Comparison of ENCODE assay signal across 9 cellular contexts in the genomic region with DNA sequence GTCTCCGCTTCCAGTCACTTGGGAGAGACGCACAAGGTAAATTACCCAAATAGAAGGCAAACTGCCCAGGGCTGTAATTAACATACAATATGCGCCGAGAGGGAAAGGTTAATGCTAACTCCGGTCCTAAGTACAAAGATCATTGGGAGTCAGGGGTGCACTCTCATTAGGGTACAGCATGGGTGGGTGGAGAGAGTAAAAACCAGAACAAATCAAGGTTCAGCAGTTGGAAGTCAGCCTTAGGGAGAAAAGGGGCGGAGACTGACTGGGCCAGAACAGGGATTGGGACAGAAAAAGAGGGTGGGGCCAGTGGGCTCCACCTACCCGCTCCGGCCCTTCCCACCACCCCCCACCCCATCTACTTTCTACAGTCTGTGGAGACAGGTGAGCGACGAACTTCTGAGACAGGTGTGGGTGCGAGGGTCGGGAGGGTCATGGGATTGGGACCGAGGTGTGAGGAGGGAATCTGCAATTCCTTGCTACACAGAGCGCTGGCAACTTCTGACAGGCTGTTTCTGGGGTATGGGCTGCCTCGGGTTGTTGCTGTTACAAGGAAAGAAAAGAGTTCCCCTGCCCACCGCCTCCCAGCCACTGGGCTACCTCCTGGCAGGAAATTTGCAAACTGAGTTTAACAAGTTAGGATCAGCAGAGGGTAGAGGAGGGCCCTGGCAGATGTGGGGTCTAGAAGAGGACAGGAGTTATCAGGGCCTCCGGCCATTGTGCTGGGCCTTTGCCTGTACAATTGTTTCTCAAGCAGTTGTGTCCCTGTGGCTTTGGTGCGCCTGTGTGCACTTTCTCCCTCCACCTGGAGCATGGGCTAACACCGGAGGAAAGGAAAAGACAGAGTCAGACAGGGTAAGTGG. TPM values are rescaled to one million over a fixed set of nuclear protein-coding genes. Genes with fewer than 3 reads are reported as not detected.
DNase-seq lines count a peak whose midpoint lies in the region; ATAC-seq, FAIRE-seq and TF ChIP-seq lines count a peak whose summit lies in the region.
"Had no signal": no experiment of that assay in that cellular context is flagged by ENCODE, and none has a peak within 500 bp of the region (broad histone marks: within the 10 kb centered on the region; RNA-seq: fewer than 3 reads in every experiment).

A gene (plus strand): TSS at position 368 of the 863 bp plus-strand sequence. CDS start 1,000 bp downstream, outside the sequence.

- H3K79me2 ChIP-seq in H1 (ENCODE audit: control insufficient read depth in 1 of 2, insufficient read depth in 2 of 2, low read length in 2 of 2) = peaks cover 0 to 13% of the 10 kb centered on the region in 2 experiments; a peak in 3 of 4 replicates

- no peak within 1 kb of the TSS for H3K23ac ChIP-seq in H1 (ENCODE audit: insufficient read length)

- H4K20me1 ChIP-seq in H1 (replicated peaks in 1 of 2; ENCODE audit: control insufficient read depth in 1 of 2, insufficient read depth in 2 of 2, low read length in 2 of 2) = no peaks in the 10 kb centered on the region

- FAIRE-seq in H1 (lab: Jason Lieb, UNC) = no peak

- TF ChIP-seq POLR2A in H1 (IDR thresholded peaks at IDR 0.05; ENCODE audit: control extremely low read depth in 1 of 2, low read depth in 2 of 2, low read length in 2 of 2) = no peak
- TF ChIP-seq POLR2A in prostate gland (IDR thresholded peaks at IDR 0.05) = no peak

- peaks cover 0 to 6% (median 0%) of the 10 kb centered on the region in 4 experiments; a peak in 2 of 8 replicates for H3K36me3 ChIP-seq in H1 (ENCODE audit: control insufficient read depth in 2 of 4, insufficient read depth in 4 of 4, low read length in 3 of 4)
- H3K36me3 ChIP-seq in mucosa of rectum (ENCODE audit: control insufficient read depth in 2 of 2, insufficient read depth in 2 of 2, low read length in 2 of 2) = no peaks in the 10 kb centered on the region
- no peaks in the 10 kb centered on the region for H3K36me3 ChIP-seq in prostate gland

- no peak within 1 kb of the TSS for H4K5ac ChIP-seq in H1 (ENCODE audit: insufficient read length, low read depth, low read length)

- TF ChIP-seq EP300 in H1 (IDR thresholded peaks at IDR 0.05; ENCODE audit: borderline replicate concordance in 1 of 2, low read depth in 2 of 2, low read length in 2 of 2) = no peak

- no peak for DNase-seq in CD4-positive, alpha-beta T cell
- DNase-seq in NCI-H1436 treated with DMSO at 0.1 percent for 48 hours (lab: John Stamatoyannopoulos, UW) (peak; percentile 49), H1 (ENCODE audit: low read depth in 1 of 2, low spot score in 2 of 2) (peak in 1 of 2 experiments; percentile 67), prostate gland (ENCODE audit: low spot score) (no peak), MV-4-11 (lab: John Stamatoyannopoulos, UW) (no peak), NCI-H1694 treated with DMSO at 0.1 percent for 48 hours (lab: John Stamatoyannopoulos, UW) (no peak)
- DNase-seq: activated effector memory CD4-positive, alpha-beta T cell treated with anti-CD3 and anti-CD28 coated beads, Interleukin-2, amount 50 U/mL, for 16 hours had no signal

- H2BK20ac ChIP-seq in H1 (ENCODE audit: low read length) = no peak within 1 kb of the TSS

- H3K4me1 Mint-ChIP-seq in CD4-positive, alpha-beta T cell (ENCODE audit: low read depth) = peaks cover 61% of the 10 kb centered on the region

- no peaks in the 10 kb centered on the region for H3K27me3 Mint-ChIP-seq in CD4-positive, alpha-beta T cell

- no peak within 1 kb of the TSS for H3K27ac ChIP-seq in CD4-positive, alpha-beta T cell (ENCODE audit: low read depth, low read length)
- H3K27ac ChIP-seq in H1 (ENCODE audit: low read depth, low read length) (no peak within 1 kb of the TSS), mucosa of rectum (ENCODE audit: low read depth in 2 of 2, low read length in 2 of 2) (peak within 1 kb of the TSS; percentile 87 to 88), prostate gland (peak within 1 kb of the TSS in 1 of 2 donors; percentile 23)

- POLR2A ChIA-PET in CD4-positive, alpha-beta T cell (lab: Charles Lee) = interaction anchor here (3.6 kb wide), 1 partner anchor 21 kb away, joined by 32 read pairs; a partner anchor contains a TSS
- POLR2A ChIA-PET in H1 (lab: Charles Lee; ENCODE audit: partially characterized antibody) = interaction anchor here (0.6 to 1.0 kb wide), 2 partner anchors 62 to 85 kb away, joined by 3 read pairs; no protein-coding TSS in a partner anchor

- intact Hi-C loops in CD4-positive, alpha-beta T cell (cut with DNase I, micrococcal nuclease) = loop anchor here in 1 of 2 experiments (2.0 to 10.0 kb wide), 3 partner anchors 20 to 430 kb away; a partner anchor contains a TSS
- intact Hi-C loops in prostate gland (cut with DNase I) = loop anchor here (5.0 kb wide), 2 partner anchors 97 to 122 kb away; a partner anchor contains a TSS

- no peak within 1 kb of the TSS for H3K18ac ChIP-seq in H1 (ENCODE audit: extremely low read depth, low read length)

- peak within 1 kb of the TSS; percentile 12; the same call in 1 of the 2 replicates for H2BK5ac ChIP-seq in H1 (ENCODE audit: low read depth, low read length)

- no peak within 1 kb of the TSS for H4K91ac ChIP-seq in H1 (replicated peaks; ENCODE audit: insufficient read length, low read length)

- no peaks in the 10 kb centered on the region for H3K27me3 ChIP-seq in CD4-positive, alpha-beta T cell (ENCODE audit: control insufficient read depth, insufficient read depth, low read length)
- H3K27me3 ChIP-seq in H1 (replicated peaks in 1 of 4; ENCODE audit: control insufficient read depth in 3 of 4, extremely low read depth in 1 of 4, insufficient read depth in 3 of 4, low read length in 3 of 4) (peaks cover 10 to 21% (median 20%) of the 10 kb centered on the region in 4 experiments), mucosa of rectum (ENCODE audit: control insufficient read depth in 2 of 2, insufficient read depth in 2 of 2, low read length in 2 of 2) (no peaks in the 10 kb centered on the region), prostate gland (replicated peaks; ENCODE audit: insufficient read depth) (no peaks in the 10 kb centered on the region)

- H3K79me1 ChIP-seq in H1 (ENCODE audit: low read depth, low read length) = no peaks in the 10 kb centered on the region

- TF ChIP-seq RAD21 in H1 (IDR thresholded peaks at IDR 0.05 in 1 of 2, conservative IDR thresholded peaks at IDR 0.05 in 1 of 2; ENCODE audit: low read depth in 2 of 2, low read length in 2 of 2) = no peak

- peaks cover 19% of the 10 kb centered on the region for H3K36me3 Mint-ChIP-seq in CD4-positive, alpha-beta T cell (ENCODE audit: low read depth)

- no peak within 1 kb of the TSS; the same call in 1 of the 2 replicates for H2AFZ ChIP-seq in H1 (ENCODE audit: low read length)

- no peak within 1 kb of the TSS for H3K56ac ChIP-seq in H1 (replicated peaks; ENCODE audit: insufficient read length, low read depth, low read length)

- no peaks in the 10 kb centered on the region for H3K9me3 ChIP-seq in CD4-positive, alpha-beta T cell (ENCODE audit: control insufficient read depth, low read length)
- H3K9me3 ChIP-seq in H1 (ENCODE audit: insufficient read depth in 2 of 2, low read depth in 1 of 2, low read length in 1 of 2) (peaks cover 6 to 13% of the 10 kb centered on the region in 2 experiments), mucosa of rectum (ENCODE audit: control insufficient read depth in 2 of 2, low read length in 2 of 2) (no peaks in the 10 kb centered on the region), prostate gland (no peaks in the 10 kb centered on the region)

- no peak within 1 kb of the TSS for H3K14ac ChIP-seq in H1 (ENCODE audit: insufficient read length)

- no peak within 1 kb of the TSS for H2BK120ac ChIP-seq in H1 (replicated peaks; ENCODE audit: low read depth, low read length)

- H3K27ac Mint-ChIP-seq in CD4-positive, alpha-beta T cell = no peak within 1 kb of the TSS

- H3K9ac ChIP-seq in H1 (replicated peaks in 1 of 4; ENCODE audit: extremely low read depth in 1 of 4, low read depth in 3 of 4, low read length in 3 of 4) (no peak within 1 kb of the TSS), mucosa of rectum (ENCODE audit: low read depth in 1 of 2, low read length in 2 of 2) (peak within 1 kb of the TSS; percentile 55 to 56)

- H3K4me3 ChIP-seq in H1 (ENCODE audit: extremely low read depth in 1 of 4, insufficient read depth in 2 of 4, low read depth in 3 of 4, low read length in 4 of 4) (peak within 1 kb of the TSS; percentile 11 to 52 (median 26); a peak in 7 of 8 replicates), mucosa of rectum (ENCODE audit: low read length in 2 of 2) (peak within 1 kb of the TSS; percentile 63 to 67), prostate gland (no peak within 1 kb of the TSS)

- no peak within 1 kb of the TSS for H4K8ac ChIP-seq in H1 (ENCODE audit: extremely low read depth, insufficient read depth, low read length)

- ATAC-seq in CD4-positive, alpha-beta T cell (ENCODE audit: poor library complexity) = no peak
- ATAC-seq in HG02610 (IDR thresholded peaks at IDR 0.05; ENCODE audit: unreplicated experiment) = no peak

- no peak within 1 kb of the TSS; the same call in 1 of the 2 replicates for H2AK5ac ChIP-seq in H1 (ENCODE audit: low read depth, low read length)

- H2BK12ac ChIP-seq in H1 (ENCODE audit: low read depth, low read length) = 0 out of 2 replicates have a peak within 1 kb of the TSS, but pooled peaks have one; percentile 55

- H3K23me2 ChIP-seq in H1 (ENCODE audit: low read depth, low read length) = peaks cover 8% of the 10 kb centered on the region

- peak within 1 kb of the TSS; percentile 71 to 84 for H3K4me2 ChIP-seq in H1 (ENCODE audit: insufficient read depth in 1 of 2, low read depth in 2 of 2, low read length in 2 of 2)

- H3K4me3 Mint-ChIP-seq in CD4-positive, alpha-beta T cell = peak within 1 kb of the TSS; percentile 40

- TF ChIP-seq CTCF in CD4-positive, alpha-beta T cell (IDR thresholded peaks at IDR 0.05) = no peak
- TF ChIP-seq CTCF in H1 (IDR thresholded peaks at IDR 0.05; ENCODE audit: control extremely low read depth in 1 of 3, insufficient read depth in 1 of 3, low read depth in 1 of 3, low read length in 3 of 3) = no peak
- TF ChIP-seq CTCF in prostate gland (IDR thresholded peaks at IDR 0.05) = no peak

- no peak within 1 kb of the TSS for H2BK15ac ChIP-seq in H1 (ENCODE audit: low read length)

- CTCF ChIA-PET in CD4-positive, alpha-beta T cell (lab: Charles Lee) = interaction anchor here (1.0 kb wide), 1 partner anchor 44 kb away, joined by 3 read pairs; no protein-coding TSS in a partner anchor
- CTCF ChIA-PET in H1 (lab: Charles Lee; ENCODE audit: partially characterized antibody) = interaction anchor here (0.6 to 3.6 kb wide), 3 partner anchors 15 to 342 kb away, joined by 3 to 22 read pairs (median 6); no protein-coding TSS in a partner anchor

- H3K4me1 ChIP-seq in H1 (replicated peaks in 1 of 4; ENCODE audit: control insufficient read depth in 3 of 4, insufficient read depth in 4 of 4, low read length in 3 of 4) (peaks cover 9 to 14% (median 10%) of the 10 kb centered on the region in 4 experiments), mucosa of rectum (ENCODE audit: control insufficient read depth in 2 of 2, insufficient read depth in 2 of 2, low read length in 2 of 2) (peaks cover 37 to 46% of the 10 kb centered on the region in 2 donors), prostate gland (replicated peaks) (no peaks in the 10 kb centered on the region)

- no peaks in the 10 kb centered on the region for H3K9me3 Mint-ChIP-seq in CD4-positive, alpha-beta T cell

- H3K4ac ChIP-seq in H1 (replicated peaks; ENCODE audit: insufficient read length, low read depth, low read length) = no peak within 1 kb of the TSS

- WGBS in H1 (ENCODE audit: extremely low coverage in 1 of 2, insufficient coverage in 1 of 2, insufficient read length in 1 of 2, insufficient replicate concordance in 2 of 2, low coverage in 1 of 2, low lambda C conversion rate in 2 of 2, missing lambda C conversion rate in 1 of 2), 2 experiments = 46% methylated on average over 17 of the region's 19 CpGs; no CpG with 5 or more reads in 1 of the 2 experiments
- 62% methylated on average over 19 of the region's 19 CpGs for WGBS in prostate gland

RNA-seq across cellular contexts. Expression of the gene that starts here (rescaled TPM):
- total RNA-seq in CD4-positive, alpha-beta T cell = under 1 TPM; 0.20 to 0.27 TPM
- 3.2 and 4.4 TPM in 2 replicates for total RNA-seq in H1 (2021; fragmentation: NEBNext Ultra II Directional; extraction: Animal tissue kit (Norgen Biotek cat#: 25700))
- 6.7 and 7.6 TPM in 2 replicates for polyA plus RNA-seq in H1 (2011; rRNA removed)
- 5.5 TPM for polyA plus RNA-seq in H1 (2011; cell fraction: cytosol; rRNA removed)
- 4.9 TPM for polyA plus RNA-seq in H1 (2011; cell fraction: nucleus; rRNA removed)
- 2.5 to 4.0 TPM (median 3.9 TPM) in 4 replicates for polyA plus RNA-seq in H1 (2012, experiment 1 of 2)
- 4.6 TPM for polyA plus RNA-seq in H1 (2012, experiment 2 of 2)
- polyA plus RNA-seq in H1 (2013, experiment 1 of 2) = 1.7 TPM
- polyA plus RNA-seq in H1 (2013, experiment 2 of 2) = 2.2 TPM
- 2.1 and 2.6 TPM in 2 replicates for polyA minus RNA-seq in H1 (2011; rRNA and poly(A)+ RNA removed)
- not detected for polyA minus RNA-seq in H1 (2011; cell fraction: cytosol; rRNA and poly(A)+ RNA removed)
- 1.9 TPM for polyA minus RNA-seq in H1 (2011; cell fraction: nucleus; rRNA and poly(A)+ RNA removed)
- 1 to 10 TPM in 1 of 2 donors, under 1 TPM in 1; 0.51 to 7.7 TPM for total RNA-seq in prostate gland

Comparison
In these comparisons a context has a peak if more than half of its experiments do, and no peak if none do; other contexts are left out.
1. H3K27ac ChIP-seq: peak in mucosa of rectum (2 of 2); none in CD4-positive, alpha-beta T cell (single experiment) and H1 (single experiment).
2. H3K4me3 ChIP-seq: peak in H1 (4 of 4) and mucosa of rectum (2 of 2); none in prostate gland (0 of 2).
3. H3K9ac ChIP-seq: peak in mucosa of rectum (2 of 2); none in H1 (0 of 4).